8 cellular contexts compared by ENCODE assay signal in the genomic region with DNA sequence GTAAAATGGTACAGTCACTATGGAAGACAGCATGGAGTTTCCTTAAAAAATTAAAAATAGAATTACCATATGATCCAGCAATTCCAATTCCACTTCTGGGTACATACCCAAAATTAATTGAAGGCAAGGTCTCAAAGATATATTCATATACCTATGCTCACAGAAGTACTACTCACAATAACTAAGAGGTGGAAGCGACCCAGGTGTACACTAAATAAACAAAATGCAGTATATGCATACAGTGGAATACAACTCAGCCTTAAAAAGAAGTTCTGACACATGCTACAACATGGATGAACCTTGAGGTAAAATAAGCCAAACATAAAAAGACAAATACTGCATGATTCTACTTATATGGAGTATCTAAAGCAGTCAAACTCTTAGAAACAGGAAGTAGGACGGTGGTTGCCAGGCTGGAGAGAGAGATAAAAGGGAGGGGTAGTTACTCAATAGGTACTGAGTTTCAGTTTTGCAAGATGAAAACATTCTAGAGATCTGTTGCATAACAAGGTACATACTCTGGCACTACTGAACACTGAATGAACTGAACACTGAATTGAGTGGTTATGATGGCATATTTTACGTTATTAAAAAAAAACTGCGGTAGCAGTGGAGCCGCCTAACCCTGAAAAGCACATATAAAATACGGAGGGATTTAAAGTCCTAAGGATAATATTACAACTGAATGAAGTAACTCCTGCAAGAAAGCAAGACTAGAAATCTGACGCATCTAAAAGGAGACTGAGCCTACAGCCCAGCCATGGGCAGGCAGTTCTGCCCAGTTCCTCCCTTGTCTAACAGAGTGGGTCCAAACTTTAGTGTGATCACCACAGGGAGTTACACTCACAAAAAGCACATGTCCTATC. TPM values are rescaled to one million over a fixed set of nuclear protein-coding genes. Genes with fewer than 3 reads are reported as not detected.
DNase-seq lines count a peak whose midpoint lies in the region; ATAC-seq, FAIRE-seq and TF ChIP-seq lines count a peak whose summit lies in the region.

No MANE protein-coding gene starts in this region.

- no peak overlapping the region for H2AFZ ChIP-seq in smooth muscle cell (ENCODE audit: low read depth)

- no peaks in the 10 kb centered on the region for H3F3A ChIP-seq in smooth muscle cell (ENCODE audit: low read depth)

- peaks cover 57% of the 10 kb centered on the region for H3K4me1 Mint-ChIP-seq in activated naive CD8-positive, alpha-beta T cell treated with anti-CD3 and anti-CD28 coated beads for 36 hours
- H3K4me1 Mint-ChIP-seq in stimulated activated naive CD8-positive, alpha-beta T cell treated with anti-CD3 and anti-CD28 coated beads, Interleukin-15, Interleukin-2, amounts not matched to agents 100 ng/mL and 50 ng/mL, for 24 hours (ENCODE audit: low read depth), result peaks cover 67% of the 10 kb centered on the region

- ATAC-seq in GM18517 (IDR thresholded peaks at IDR 0.05; ENCODE audit: unreplicated experiment) (peak; percentile 92), HG02759 (IDR thresholded peaks at IDR 0.05; ENCODE audit: unreplicated experiment) (peak; percentile 87)

- H3K79me2 ChIP-seq in smooth muscle cell (ENCODE audit: low read depth), result peaks cover 92% of the 10 kb centered on the region

- H3K4me3 Mint-ChIP-seq in activated naive CD8-positive, alpha-beta T cell treated with anti-CD3 and anti-CD28 coated beads for 36 hours, result peak overlapping the region; percentile 58
- H3K4me3 Mint-ChIP-seq in stimulated activated naive CD8-positive, alpha-beta T cell treated with anti-CD3 and anti-CD28 coated beads, Interleukin-15, Interleukin-2, amounts not matched to agents 100 ng/mL and 50 ng/mL, for 24 hours, result peak overlapping the region; percentile 33

- peaks cover 10% of the 10 kb centered on the region for H3K4me1 ChIP-seq in smooth muscle cell (ENCODE audit: low read depth)

- H3K4me3 ChIP-seq in smooth muscle cell, result no peak overlapping the region

- H3K9me3 ChIP-seq in smooth muscle cell (replicated peaks; ENCODE audit: low read depth), result no peaks in the 10 kb centered on the region

- H3K27ac ChIP-seq in smooth muscle cell (ENCODE audit: low read depth), result no peak overlapping the region

- TF ChIP-seq CTCF in smooth muscle cell (IDR thresholded peaks at IDR 0.05; ENCODE audit: borderline replicate concordance, insufficient read depth, poor library complexity, severe bottlenecking), result no peak

- no peak overlapping the region for H3K9ac ChIP-seq in smooth muscle cell (ENCODE audit: low read depth)

- peaks cover 8% of the 10 kb centered on the region for H3K36me3 Mint-ChIP-seq in activated naive CD8-positive, alpha-beta T cell treated with anti-CD3 and anti-CD28 coated beads for 36 hours
- no peaks in the 10 kb centered on the region for H3K36me3 Mint-ChIP-seq in stimulated activated naive CD8-positive, alpha-beta T cell treated with anti-CD3 and anti-CD28 coated beads, Interleukin-15, Interleukin-2, amounts not matched to agents 100 ng/mL and 50 ng/mL, for 24 hours (ENCODE audit: low read depth)

- 72% methylated on average over 7 of the region's 7 CpGs for WGBS in smooth muscle cell (ENCODE audit: low lambda C conversion rate)

- DNase-seq in NOMO-1 treated with dmso at 0.1 percent for 144 hours (lab: John Stamatoyannopoulos, UW; ENCODE audit: unreplicated experiment) (peak; percentile 93), iris pigment epithelial cell (ENCODE audit: low read depth) (peak; percentile 91), frontal cortex (ENCODE audit: low spot score in 2 of 2) (no peak), smooth muscle cell (lab: John Stamatoyannopoulos, UW; ENCODE audit: unreplicated experiment) (no peak)
- DNase-seq in activated naive CD8-positive, alpha-beta T cell treated with anti-CD3 and anti-CD28 coated beads for 36 hours, result no peak

- FAIRE-seq in frontal cortex (lab: Jason Lieb, UNC), result no peak

- H4K20me1 ChIP-seq in smooth muscle cell (ENCODE audit: low read depth), result peaks cover 100% of the 10 kb centered on the region

- no peaks in the 10 kb centered on the region for H3K27me3 Mint-ChIP-seq in activated naive CD8-positive, alpha-beta T cell treated with anti-CD3 and anti-CD28 coated beads for 36 hours
- H3K27me3 Mint-ChIP-seq in stimulated activated naive CD8-positive, alpha-beta T cell treated with anti-CD3 and anti-CD28 coated beads, Interleukin-15, Interleukin-2, amounts not matched to agents 100 ng/mL and 50 ng/mL, for 24 hours, result no peaks in the 10 kb centered on the region

- H3K27me3 ChIP-seq in smooth muscle cell (ENCODE audit: low read depth), result no peaks in the 10 kb centered on the region

- H3K36me3 ChIP-seq in smooth muscle cell (ENCODE audit: low read depth), result no peaks in the 10 kb centered on the region

- peak overlapping the region; percentile 83 for H3K27ac Mint-ChIP-seq in activated naive CD8-positive, alpha-beta T cell treated with anti-CD3 and anti-CD28 coated beads for 36 hours
- peak overlapping the region; percentile 45 for H3K27ac Mint-ChIP-seq in stimulated activated naive CD8-positive, alpha-beta T cell treated with anti-CD3 and anti-CD28 coated beads, Interleukin-15, Interleukin-2, amounts not matched to agents 100 ng/mL and 50 ng/mL, for 24 hours

- no peaks in the 10 kb centered on the region for H3K9me3 Mint-ChIP-seq in activated naive CD8-positive, alpha-beta T cell treated with anti-CD3 and anti-CD28 coated beads for 36 hours
- no peaks in the 10 kb centered on the region for H3K9me3 Mint-ChIP-seq in stimulated activated naive CD8-positive, alpha-beta T cell treated with anti-CD3 and anti-CD28 coated beads, Interleukin-15, Interleukin-2, amounts not matched to agents 100 ng/mL and 50 ng/mL, for 24 hours

- H3K4me2 ChIP-seq in smooth muscle cell, result no peak overlapping the region

RNA-seq across cellular contexts. Expression of gene DGCR2, which starts 12.8 kb away (rescaled TPM):
- total RNA-seq in activated naive CD8-positive, alpha-beta T cell treated with anti-CD3 and anti-CD28 coated beads for 36 hours, result 10 to 100 TPM; 20.5 to 22.2 TPM
- 65.2 TPM for total RNA-seq in frontal cortex
- total RNA-seq in smooth muscle cell, result 29.0 and 46.7 TPM in 2 replicates
- 53.2 and 54.7 TPM in 2 replicates for polyA plus RNA-seq in smooth muscle cell

RNA-seq across cellular contexts. Expression of gene TSSK2, which starts 21.7 kb away (rescaled TPM):
- total RNA-seq in activated naive CD8-positive, alpha-beta T cell treated with anti-CD3 and anti-CD28 coated beads for 36 hours, result not detected
- total RNA-seq in frontal cortex (not detected), smooth muscle cell (not detected in 2 replicates)
- not detected in 2 replicates for polyA plus RNA-seq in smooth muscle cell

RNA-seq across cellular contexts. Expression of gene ESS2, which starts 35.0 kb away (rescaled TPM):
- 10 to 100 TPM; 16.8 to 18.0 TPM for total RNA-seq in activated naive CD8-positive, alpha-beta T cell treated with anti-CD3 and anti-CD28 coated beads for 36 hours
- total RNA-seq in frontal cortex, result 13.0 TPM
- total RNA-seq in smooth muscle cell, result 9.2 and 14.8 TPM in 2 replicates
- 12.9 and 18.2 TPM in 2 replicates for polyA plus RNA-seq in smooth muscle cell

RNA-seq across cellular contexts. Expression of gene GSC2, which starts 40.7 kb away (rescaled TPM):
- total RNA-seq in activated naive CD8-positive, alpha-beta T cell treated with anti-CD3 and anti-CD28 coated beads for 36 hours, result not detected
- total RNA-seq in frontal cortex, result not detected
- not detected in 2 replicates for total RNA-seq in smooth muscle cell
- polyA plus RNA-seq in smooth muscle cell, result not detected in 2 replicates

Comparison
In these comparisons a context has a peak if more than half of its experiments do, and no peak if none do; other contexts are left out.
1. DNase-seq: peak in NOMO-1 treated with dmso at 0.1 percent for 144 hours (single experiment) and iris pigment epithelial cell (single experiment); none in activated naive CD8-positive, alpha-beta T cell treated with anti-CD3 and anti-CD28 coated beads for 36 hours (single experiment), frontal cortex (0 of 2) and smooth muscle cell (single experiment).